20 cellular contexts compared by ENCODE assay signal in genomic region chr14:98162829-98163228, GRCh38.
DNase-seq lines count a peak whose midpoint lies in the region; ATAC-seq and TF ChIP-seq lines count a peak whose summit lies in the region.
"Had no signal": no experiment of that assay in that cellular context is flagged by ENCODE, and none has a peak within 500 bp of the region (broad histone marks: within the 10 kb centered on the region; RNA-seq: fewer than 3 reads in every experiment).

No MANE protein-coding gene starts in this region.

- H3K4me1 Mint-ChIP-seq in activated T-cell treated with anti-CD3 and anti-CD28 coated beads, Interleukin-2, amount 50 U/mL, for 24 hours (ENCODE audit: low read depth) = peaks cover 78% of the 10 kb centered on the region
- H3K4me1 Mint-ChIP-seq in GM23338 (peaks cover 12% of the 10 kb centered on the region), neural progenitor cell (peaks cover 6% of the 10 kb centered on the region)
- peaks cover 36% of the 10 kb centered on the region for H3K4me1 Mint-ChIP-seq in activated T-helper 1 cell treated with anti-CD3 and anti-CD28 coated beads, Interleukin-12 subunit alpha, Interleukin-12 subunit beta, Interleukin-2, Interleukin-4 antibody, amounts not matched to agents 30 ng/mL and 10 ng/mL and 1 ng/mL, durations not matched to agents 14 hours and 24 hours and 36 hours (ENCODE audit: low read depth)

- no peaks in the 10 kb centered on the region for H3K9me2 ChIP-seq in GM23338 (ENCODE audit: insufficient read depth)

- TF ChIP-seq CTCF in GM23338 (conservative IDR thresholded peaks at IDR 0.05; ENCODE audit: low read depth in 2 of 2) (no peak), neural progenitor cell (IDR thresholded peaks at IDR 0.05) (no peak)

- peaks cover 10% of the 10 kb centered on the region; the same call in 1 of the 2 replicates for H3K4me1 ChIP-seq in GM23338 (ENCODE audit: insufficient read depth)
- peaks cover 11% of the 10 kb centered on the region for H3K4me1 ChIP-seq in neural progenitor cell
- H3K4me1 ChIP-seq: tibial artery had no signal

- H3K4me2 ChIP-seq in GM23338 (no peak overlapping the region), neural progenitor cell (peak overlapping the region; percentile 14)

- H3K4me3 Mint-ChIP-seq in activated T-cell treated with anti-CD3 and anti-CD28 coated beads, Interleukin-2, amount 50 U/mL, for 24 hours = peak overlapping the region; percentile 58
- H3K4me3 Mint-ChIP-seq in GM23338 (no peak overlapping the region), neural progenitor cell (no peak overlapping the region)
- H3K4me3 Mint-ChIP-seq in activated T-helper 1 cell treated with anti-CD3 and anti-CD28 coated beads, Interleukin-12 subunit alpha, Interleukin-12 subunit beta, Interleukin-2, Interleukin-4 antibody, amounts not matched to agents 30 ng/mL and 10 ng/mL and 1 ng/mL, durations not matched to agents 14 hours and 24 hours and 36 hours = peak overlapping the region; percentile 0
- H3K4me3 Mint-ChIP-seq: natural killer cell treated with Interleukin-12 subunit alpha and Interleukin-12 subunit beta and Interleukin-15 and Interleukin-18, amount 100 ng/mL, for 72 hours had no signal

- H3K36me3 Mint-ChIP-seq in activated T-cell treated with anti-CD3 and anti-CD28 coated beads, Interleukin-2, amount 50 U/mL, for 24 hours (ENCODE audit: low read depth) = peaks cover 11% of the 10 kb centered on the region
- H3K36me3 Mint-ChIP-seq in GM23338 (ENCODE audit: low read depth) = no peaks in the 10 kb centered on the region
- peaks cover 5% of the 10 kb centered on the region for H3K36me3 Mint-ChIP-seq in activated T-helper 1 cell treated with anti-CD3 and anti-CD28 coated beads, Interleukin-12 subunit alpha, Interleukin-12 subunit beta, Interleukin-2, Interleukin-4 antibody, amounts not matched to agents 30 ng/mL and 10 ng/mL and 1 ng/mL, durations not matched to agents 14 hours and 24 hours and 36 hours (ENCODE audit: low read depth)
- H3K36me3 Mint-ChIP-seq in neural progenitor cell = no peaks in the 10 kb centered on the region
- H3K36me3 Mint-ChIP-seq: CD4-positive, alpha-beta memory T cell; natural killer cell treated with Interleukin-12 subunit alpha and Interleukin-12 subunit beta and Interleukin-15 and Interleukin-18, amount 100 ng/mL, for 72 hours had no signal

- H3K27ac Mint-ChIP-seq in activated T-cell treated with anti-CD3 and anti-CD28 coated beads, Interleukin-2, amount 50 U/mL, for 24 hours = peak overlapping the region; percentile 63
- H3K27ac Mint-ChIP-seq in GM23338 = 0 out of 2 replicates have a peak overlapping the region, but pooled peaks have one; percentile 19
- peak overlapping the region; percentile 44 for H3K27ac Mint-ChIP-seq in activated T-helper 1 cell treated with anti-CD3 and anti-CD28 coated beads, Interleukin-12 subunit alpha, Interleukin-12 subunit beta, Interleukin-2, Interleukin-4 antibody, amounts not matched to agents 30 ng/mL and 10 ng/mL and 1 ng/mL, durations not matched to agents 14 hours and 24 hours and 36 hours
- H3K27ac Mint-ChIP-seq in neural progenitor cell = no peak overlapping the region
- H3K27ac Mint-ChIP-seq: natural killer cell treated with Interleukin-12 subunit alpha and Interleukin-12 subunit beta and Interleukin-15 and Interleukin-18, amount 100 ng/mL, for 72 hours had no signal

- no peaks in the 10 kb centered on the region for H3K27me3 Mint-ChIP-seq in activated T-cell treated with anti-CD3 and anti-CD28 coated beads, Interleukin-2, amount 50 U/mL, for 24 hours
- H3K27me3 Mint-ChIP-seq in GM23338 (ENCODE audit: insufficient read depth, low read depth, poor library complexity) = no peaks in the 10 kb centered on the region
- peaks cover 3% of the 10 kb centered on the region for H3K27me3 Mint-ChIP-seq in activated T-helper 1 cell treated with anti-CD3 and anti-CD28 coated beads, Interleukin-12 subunit alpha, Interleukin-12 subunit beta, Interleukin-2, Interleukin-4 antibody, amounts not matched to agents 30 ng/mL and 10 ng/mL and 1 ng/mL, durations not matched to agents 14 hours and 24 hours and 36 hours (ENCODE audit: insufficient read depth)
- H3K27me3 Mint-ChIP-seq in neural progenitor cell (ENCODE audit: insufficient read depth, low read depth) = no peaks in the 10 kb centered on the region
- H3K27me3 Mint-ChIP-seq: CD4-positive, alpha-beta memory T cell had no signal

- H3K4me3 ChIP-seq in GM23338 = no peak overlapping the region
- H3K4me3 ChIP-seq in neural progenitor cell = no peak overlapping the region
- H3K4me3 ChIP-seq: GM23248, tibial artery had no signal

- H3K79me2 ChIP-seq in GM23338 (replicated peaks; ENCODE audit: insufficient read depth) (no peaks in the 10 kb centered on the region), neural progenitor cell (ENCODE audit: low read depth) (no peaks in the 10 kb centered on the region)

- no peak for ATAC-seq in GM23338
- no peak for ATAC-seq in GM18907 (IDR thresholded peaks at IDR 0.05; ENCODE audit: unreplicated experiment)
- ATAC-seq: natural killer cell treated with Interleukin-12 subunit alpha and Interleukin-12 subunit beta and Interleukin-15 and Interleukin-18, amount 100 ng/mL, for 72 hours had no signal

- no peak overlapping the region for H3K9ac ChIP-seq in neural progenitor cell
- H3K9ac ChIP-seq: GM23248 had no signal

- H3K27me3 ChIP-seq in GM23338 (ENCODE audit: insufficient read depth) = no peaks in the 10 kb centered on the region
- H3K27me3 ChIP-seq in neural progenitor cell = no peaks in the 10 kb centered on the region

- H4K20me1 ChIP-seq in GM23338 (replicated peaks; ENCODE audit: insufficient read depth) (no peaks in the 10 kb centered on the region), neural progenitor cell (ENCODE audit: low read depth) (no peaks in the 10 kb centered on the region)

- no peaks in the 10 kb centered on the region for H3F3A ChIP-seq in GM23338 (replicated peaks; ENCODE audit: low read depth)
- H3F3A ChIP-seq in neural progenitor cell (ENCODE audit: low read depth) = peaks cover 3% of the 10 kb centered on the region

- no peak for DNase-seq in activated T-cell treated with anti-CD3 and anti-CD28 coated beads, Interleukin-2, amount 50 U/mL, for 24 hours
- no peak for DNase-seq in activated T-cell treated with anti-CD3 and anti-CD28 coated beads, Interleukin-2, amount 50 U/mL, for 48 hours
- DNase-seq in GM23338 (ENCODE audit: low spot score) (no peak), neural progenitor cell (ENCODE audit: low spot score) (no peak), NCI-H345 (lab: John Stamatoyannopoulos, UW) (no peak), NOMO-1 treated with DMSO at 0.1 percent for 48 hours (lab: John Stamatoyannopoulos, UW; ENCODE audit: unreplicated experiment) (no peak)
- DNase-seq in activated T-helper 1 cell treated with anti-CD3 and anti-CD28 coated beads, Interleukin-12 subunit alpha, Interleukin-12 subunit beta, Interleukin-2, Interleukin-4 antibody, amounts not matched to agents 30 ng/mL and 10 ng/mL and 1 ng/mL, durations not matched to agents 14 hours and 24 hours and 36 hours (ENCODE audit: low spot score) = no peak
- DNase-seq: AML-193; caudate nucleus; CD4-positive, alpha-beta memory T cell; cortex of kidney; DMS 273 treated with DMSO at 0.1 percent for 48 hours; effector memory CD4-positive, alpha-beta T cell; GM23248; NCI-H2107; tibial artery had no signal

- H3K27ac ChIP-seq in GM23338 (ENCODE audit: low read depth) (no peak overlapping the region; the same call in 1 of the 2 replicates), neural progenitor cell (no peak overlapping the region)
- H3K27ac ChIP-seq: epithelial cell of prostate, GM23248, RWPE1, tibial artery had no signal

- no peaks in the 10 kb centered on the region for H3K9me3 ChIP-seq in neural progenitor cell (ENCODE audit: low read depth)
- H3K9me3 ChIP-seq: tibial artery had no signal

- H3K36me3 ChIP-seq in GM23338 (ENCODE audit: insufficient read depth) = no peaks in the 10 kb centered on the region
- no peaks in the 10 kb centered on the region for H3K36me3 ChIP-seq in neural progenitor cell
- H3K36me3 ChIP-seq: tibial artery had no signal

- peak overlapping the region; percentile 67; the same call in 1 of the 2 replicates for H2AFZ ChIP-seq in GM23338
- peak overlapping the region; percentile 50 for H2AFZ ChIP-seq in neural progenitor cell (replicated peaks)
- H2AFZ ChIP-seq: GM23248 had no signal

- intact Hi-C loops in activated T-helper 1 cell treated with anti-CD3 and anti-CD28 coated beads, Interleukin-12 subunit alpha, Interleukin-12 subunit beta, Interleukin-2, Interleukin-4 antibody, amounts not matched to agents 30 ng/mL and 10 ng/mL and 1 ng/mL, durations not matched to agents 14 hours and 24 hours and 36 hours (cut with micrococcal nuclease) = no loop called here

- H3K9me3 Mint-ChIP-seq in activated T-cell treated with anti-CD3 and anti-CD28 coated beads, Interleukin-2, amount 50 U/mL, for 24 hours = peaks cover 5% of the 10 kb centered on the region
- H3K9me3 Mint-ChIP-seq in GM23338 = no peaks in the 10 kb centered on the region
- H3K9me3 Mint-ChIP-seq in activated T-helper 1 cell treated with anti-CD3 and anti-CD28 coated beads, Interleukin-12 subunit alpha, Interleukin-12 subunit beta, Interleukin-2, Interleukin-4 antibody, amounts not matched to agents 30 ng/mL and 10 ng/mL and 1 ng/mL, durations not matched to agents 14 hours and 24 hours and 36 hours = no peaks in the 10 kb centered on the region
- no peaks in the 10 kb centered on the region for H3K9me3 Mint-ChIP-seq in neural progenitor cell
- H3K9me3 Mint-ChIP-seq: CD4-positive, alpha-beta memory T cell; natural killer cell treated with Interleukin-12 subunit alpha and Interleukin-12 subunit beta and Interleukin-15 and Interleukin-18, amount 100 ng/mL, for 72 hours had no signal

TF ChIP-seq in GM23338, 12 proteins besides CTCF, POLR2A, EP300 and RAD21 (continues in another document):
- TF ChIP-seq STAT1 (IDR thresholded peaks at IDR 0.05; ENCODE audit: unreplicated experiment) (no peak), NANOG (IDR thresholded peaks at IDR 0.05; ENCODE audit: borderline replicate concordance) (no peak), JUNB (IDR thresholded peaks at IDR 0.05; ENCODE audit: unreplicated experiment) (no peak), EZH2phosphoT487 (IDR thresholded peaks at IDR 0.05; ENCODE audit: unreplicated experiment) (no peak), CREB1 (CRISPR knock-in tag; IDR thresholded peaks at IDR 0.05; ENCODE audit: low read depth) (no peak)

Comparison
In these comparisons a context has a peak if more than half of its experiments do, and no peak if none do; other contexts are left out.
1. H3K4me3 Mint-ChIP-seq: peak in activated T-cell treated with anti-CD3 and anti-CD28 coated beads, Interleukin-2, amount 50 U/mL, for 24 hours (single experiment) and activated T-helper 1 cell treated with anti-CD3 and anti-CD28 coated beads, Interleukin-12 subunit alpha, Interleukin-12 subunit beta, Interleukin-2, Interleukin-4 antibody, amounts not matched to agents 30 ng/mL and 10 ng/mL and 1 ng/mL, durations not matched to agents 14 hours and 24 hours and 36 hours (single experiment); none in GM23338 (single experiment) and neural progenitor cell (single experiment).